ENCODE assay signal across 8 cellular contexts in the genomic region with DNA sequence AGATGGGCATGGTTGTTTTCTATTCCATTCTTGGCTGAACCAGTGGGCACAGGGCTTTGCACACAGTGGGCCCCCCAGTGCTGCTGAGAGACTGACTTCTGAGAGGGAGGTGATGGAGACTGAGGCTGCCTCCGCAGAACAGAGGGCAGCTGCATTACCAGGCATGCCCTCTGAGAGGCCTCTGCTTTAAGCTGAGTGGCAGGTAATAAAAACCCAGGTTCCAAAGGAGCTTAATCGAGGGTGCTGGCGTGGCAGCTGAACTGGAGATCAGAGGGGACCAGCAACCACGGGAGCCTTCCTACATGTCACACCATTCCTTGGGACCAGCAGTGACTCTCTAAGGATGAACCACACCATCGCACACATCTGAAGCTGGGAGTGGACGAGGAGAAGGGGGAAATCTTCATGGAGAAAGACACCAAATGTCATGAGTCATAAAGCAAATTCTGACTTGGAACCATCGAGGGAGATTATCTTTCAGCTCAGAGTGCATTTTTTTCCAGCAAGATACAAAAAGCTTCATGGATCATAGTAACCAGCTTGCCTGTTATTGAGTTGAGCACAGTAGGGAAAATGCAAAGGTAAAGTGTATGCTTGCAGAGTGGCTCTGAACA. TPM values are rescaled to one million over a fixed set of nuclear protein-coding genes. Genes with fewer than 3 reads are reported as not detected.
DNase-seq lines count a peak whose midpoint lies in the region; ATAC-seq, FAIRE-seq and TF ChIP-seq lines count a peak whose summit lies in the region.

No MANE protein-coding gene starts in this region.

- H3K27ac ChIP-seq in Karpas-422 (ENCODE audit: low read length) (no peak overlapping the region), liver (ENCODE audit: low read depth in 1 of 2, low read length in 2 of 2) (peak overlapping the region; percentile 62 to 77)

- ATAC-seq in HG02571 (IDR thresholded peaks at IDR 0.05; ENCODE audit: unreplicated experiment) (no peak), HG02884 (IDR thresholded peaks at IDR 0.05; ENCODE audit: unreplicated experiment) (no peak)

- no peak overlapping the region for H3K4me2 ChIP-seq in Karpas-422 (ENCODE audit: low read depth, low read length, poor library complexity, severe bottlenecking)

- H3K27me3 ChIP-seq in Karpas-422 (ENCODE audit: low read length) = no peaks in the 10 kb centered on the region
- no peaks in the 10 kb centered on the region for H3K27me3 ChIP-seq in liver (ENCODE audit: control insufficient read depth in 4 of 4, insufficient read depth in 4 of 4, low read length in 3 of 4)

- no peaks in the 10 kb centered on the region for H3K36me3 ChIP-seq in Karpas-422 (ENCODE audit: insufficient read depth, low read length)
- no peaks in the 10 kb centered on the region for H3K36me3 ChIP-seq in liver (ENCODE audit: control insufficient read depth in 4 of 4, insufficient read depth in 3 of 4, low read depth in 1 of 4, low read length in 3 of 4)

- TF ChIP-seq CTCF in cardiac fibroblast (IDR thresholded peaks at IDR 0.05; ENCODE audit: low read depth, low read length) (peak; percentile 18), liver (IDR thresholded peaks at IDR 0.05; ENCODE audit: low read depth, low read length, missing input control) (peak; percentile 22)

- no peaks in the 10 kb centered on the region for H3K4me1 ChIP-seq in Karpas-422 (ENCODE audit: low read length)
- peaks cover 18 to 74% (median 52%) of the 10 kb centered on the region in 4 donors for H3K4me1 ChIP-seq in liver (ENCODE audit: control insufficient read depth in 4 of 4, insufficient read depth in 4 of 4, low read length in 3 of 4)

- H3K79me2 ChIP-seq in Karpas-422 (ENCODE audit: low read length) = no peaks in the 10 kb centered on the region

- no peak overlapping the region for H2AFZ ChIP-seq in Karpas-422 (ENCODE audit: low read length)

- H3K9ac ChIP-seq in Karpas-422 (ENCODE audit: low read length) (no peak overlapping the region), liver (ENCODE audit: low read depth in 1 of 2, low read length in 2 of 2) (no peak overlapping the region)

- H3K9me3 ChIP-seq in Karpas-422 (ENCODE audit: low read length) = no peaks in the 10 kb centered on the region
- no peaks in the 10 kb centered on the region for H3K9me3 ChIP-seq in liver (ENCODE audit: control insufficient read depth in 4 of 4, low read length in 3 of 4)

- TF ChIP-seq RAD21 in liver (IDR thresholded peaks at IDR 0.05) = peak in 1 of 2 donors; percentile 30

- H3K9me2 ChIP-seq in Karpas-422 (replicated peaks; ENCODE audit: insufficient read depth, low read length) = no peaks in the 10 kb centered on the region

- no peak for FAIRE-seq in GM19239 (lab: Jason Lieb, UNC)

- H3K4me3 ChIP-seq in Karpas-422 (ENCODE audit: low read length) = no peak overlapping the region
- H3K4me3 ChIP-seq in cardiac fibroblast (replicated peaks in 1 of 2; ENCODE audit: low read depth in 2 of 2, low read length in 2 of 2) = no peak overlapping the region
- H3K4me3 ChIP-seq in liver (ENCODE audit: low read depth in 1 of 3, low read length in 3 of 3) = no peak overlapping the region

- DNase-seq in AG08395 (ENCODE audit: low spot score) (peak; percentile 47), Karpas-422 (peak; percentile 43), cardiac fibroblast (ENCODE audit: low read depth in 2 of 2) (no peak), amygdala (lab: John Stamatoyannopoulos, UW) (no peak), GM19239 (ENCODE audit: insufficient read length, low spot score) (no peak)

- WGBS in liver = 73% methylated on average over 7 of the region's 7 CpGs

- H4K20me1 ChIP-seq in Karpas-422 (ENCODE audit: insufficient read depth, low read depth, low read length) = no peaks in the 10 kb centered on the region

TF ChIP-seq in liver, 16 proteins besides CTCF, POLR2A, EP300 and RAD21:
- TF ChIP-seq, protein P1, sequence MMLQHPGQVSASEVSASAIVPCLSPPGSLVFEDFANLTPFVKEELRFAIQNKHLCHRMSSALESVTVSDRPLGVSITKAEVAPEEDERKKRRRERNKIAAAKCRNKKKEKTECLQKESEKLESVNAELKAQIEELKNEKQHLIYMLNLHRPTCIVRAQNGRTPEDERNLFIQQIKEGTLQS (IDR thresholded peaks at IDR 0.05) = no peak
- TF ChIP-seq, protein P2, sequence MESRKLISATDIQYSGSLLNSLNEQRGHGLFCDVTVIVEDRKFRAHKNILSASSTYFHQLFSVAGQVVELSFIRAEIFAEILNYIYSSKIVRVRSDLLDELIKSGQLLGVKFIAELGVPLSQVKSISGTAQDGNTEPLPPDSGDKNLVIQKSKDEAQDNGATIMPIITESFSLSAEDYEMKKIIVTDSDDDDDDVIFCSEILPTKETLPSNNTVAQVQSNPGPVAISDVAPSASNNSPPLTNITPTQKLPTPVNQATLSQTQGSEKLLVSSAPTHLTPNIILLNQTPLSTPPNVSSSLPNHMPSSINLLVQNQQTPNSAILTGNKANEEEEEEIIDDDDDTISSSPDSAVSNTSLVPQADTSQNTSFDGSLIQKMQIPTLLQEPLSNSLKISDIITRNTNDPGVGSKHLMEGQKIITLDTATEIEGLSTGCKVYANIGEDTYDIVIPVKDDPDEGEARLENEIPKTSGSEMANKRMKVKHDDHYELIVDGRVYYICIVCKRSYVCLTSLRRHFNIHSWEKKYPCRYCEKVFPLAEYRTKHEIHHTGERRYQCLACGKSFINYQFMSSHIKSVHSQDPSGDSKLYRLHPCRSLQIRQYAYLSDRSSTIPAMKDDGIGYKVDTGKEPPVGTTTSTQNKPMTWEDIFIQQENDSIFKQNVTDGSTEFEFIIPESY (IDR thresholded peaks at IDR 0.05) = no peak
TF ChIP-seq in liver: peak in this region for 0.

RNA-seq across cellular contexts. Expression of a gene that starts 24.6 kb away (rescaled TPM):
- total RNA-seq in Karpas-422 (2014; rRNA removed; shearing (Covaris generic); ENCODE audit: low replicate concordance) = not detected in 2 replicates
- 10 to 100 TPM; 13.1 to 48.8 TPM for total RNA-seq in liver
- polyA plus RNA-seq in liver = 10 to 100 TPM; 15.1 to 18.1 TPM

Comparison
In these comparisons a context has a peak if more than half of its experiments do, and no peak if none do; other contexts are left out.
1. DNase-seq: peak in AG08395 (single experiment) and Karpas-422 (single experiment); none in cardiac fibroblast (0 of 2), amygdala (0 of 56) and GM19239 (single experiment).
2. RNA of a gene that starts 24.6 kb away (total RNA-seq): 13.1 to 48.8 TPM in liver; not detected in Karpas-422; every median in the first group is over 10 times any median in the second.